9 cellular contexts compared by ENCODE assay signal in genomic region chr19:17473041-17473440, GRCh38. TPM values are rescaled to one million over a fixed set of nuclear protein-coding genes. Genes with fewer than 3 reads are reported as not detected.
DNase-seq lines count a peak whose midpoint lies in the region; ATAC-seq and TF ChIP-seq lines count a peak whose summit lies in the region.
"Had no signal": no experiment of that assay in that cellular context is flagged by ENCODE, and none has a peak within 500 bp of the region (broad histone marks: within the 10 kb centered on the region; RNA-seq: fewer than 3 reads in every experiment).

No MANE protein-coding gene starts in this region.

- peak overlapping the region; percentile 40 for H3K4me2 ChIP-seq in HCT116 (ENCODE audit: low read length)

- peak; percentile 35 for DNase-seq in HCT116 (ENCODE audit: low read depth, low spot score)
- DNase-seq in SKM-1 treated with dmso at 0.1 percent for 144 hours (lab: John Stamatoyannopoulos, UW; ENCODE audit: unreplicated experiment): peak; percentile 53
- DNase-seq in iris pigment epithelial cell (ENCODE audit: low read depth): peak; percentile 90
- no peak for DNase-seq in NCI-H2227 (lab: John Stamatoyannopoulos, UW; ENCODE audit: unreplicated experiment)
- DNase-seq: activated CD8-positive, alpha-beta memory T cell treated with anti-CD3 and anti-CD28 coated beads, Interleukin-2, amount 50 U/mL, for 4 hours; kidney; NCI-H1105 had no signal

- no peak for TF ChIP-seq POLR2A in HCT116 (IDR thresholded peaks at IDR 0.05; ENCODE audit: borderline replicate concordance, extremely low read depth, insufficient read depth, insufficient read length)

- H3K27ac ChIP-seq in HCT116 (ENCODE audit: low read depth, low read length): peak overlapping the region; percentile 47

- no peaks in the 10 kb centered on the region for H3K27me3 ChIP-seq in HCT116 (ENCODE audit: insufficient read depth, low read length)

- ATAC-seq in HCT116 (no peak), GM21367 (IDR thresholded peaks at IDR 0.05; ENCODE audit: unreplicated experiment) (no peak), HG03045 (IDR thresholded peaks at IDR 0.05; ENCODE audit: unreplicated experiment) (no peak)

- H3K79me2 ChIP-seq in HCT116 (ENCODE audit: insufficient read depth, low read length): peaks cover 10% of the 10 kb centered on the region; the same call in 1 of the 2 replicates

- no peaks in the 10 kb centered on the region for H3K9me3 ChIP-seq in HCT116 (ENCODE audit: control insufficient read depth in 1 of 2, insufficient read depth in 1 of 2, low read depth in 1 of 2, low read length in 2 of 2)

- no peaks in the 10 kb centered on the region for H3K9me2 ChIP-seq in HCT116 (ENCODE audit: insufficient read depth)

- no peaks in the 10 kb centered on the region for H3K36me3 ChIP-seq in HCT116 (ENCODE audit: control insufficient read depth in 1 of 2, insufficient read depth in 2 of 2, low read length in 2 of 2)

- peaks cover 61 to 84% of the 10 kb centered on the region in 2 experiments for H3K4me1 ChIP-seq in HCT116 (ENCODE audit: control insufficient read depth in 1 of 2, insufficient read depth in 2 of 2, low read length in 2 of 2)

- H3K4me3 ChIP-seq in HCT116 (replicated peaks in 1 of 2; ENCODE audit: low read depth in 1 of 2, low read length in 2 of 2): no peak overlapping the region

- peak overlapping the region; percentile 12; the same call in 1 of the 2 replicates for H3K9ac ChIP-seq in HCT116 (ENCODE audit: low read length)

- no peak overlapping the region for H2AFZ ChIP-seq in HCT116 (ENCODE audit: low read depth, low read length, poor library complexity, severe bottlenecking)

- no peak for TF ChIP-seq RAD21 in HCT116 (IDR thresholded peaks at IDR 0.05; ENCODE audit: low read depth)

- CTCF ChIA-PET in HCT116 (lab: Charles Lee): interaction anchor here (1.1 kb wide), 1 partner anchor 87 kb away, joined by 3 read pairs; no protein-coding TSS in a partner anchor

- no peaks in the 10 kb centered on the region for H4K20me1 ChIP-seq in HCT116 (ENCODE audit: insufficient read depth)

- no TSS peak for BruUV-seq in HCT116 (replicated peaks; lab: Mats Ljungman, UMichigan)

- TF ChIP-seq CTCF in HCT116 (IDR thresholded peaks at IDR 0.05 in 2 of 3, conservative IDR thresholded peaks at IDR 0.05 in 1 of 3; ENCODE audit: borderline replicate concordance in 1 of 3, insufficient read depth in 1 of 3, low read depth in 2 of 3, low read length in 2 of 3): no peak

- RAD21 ChIA-PET in HCT116 (lab: Charles Lee; ENCODE audit: low non-redundant PET in 1 of 2, low total read pairs in 2 of 2, uncharacterized antibody in 2 of 2, unreplicated experiment in 2 of 2): no interaction called here

- POLR2A ChIA-PET in HCT116 (lab: Charles Lee): no interaction called here

- intact Hi-C loops in HCT116 (cut with micrococcal nuclease): no loop called here

TF ChIP-seq in HCT116, 20 proteins besides CTCF, POLR2A, EP300 and RAD21:
- no peak for TF ChIP-seq EGR1 (IDR thresholded peaks at IDR 0.05; ENCODE audit: low read depth)
- peak; percentile 31; the same call in 1 of the 2 replicates for TF ChIP-seq CBX3 (IDR thresholded peaks at IDR 0.05; ENCODE audit: low read depth)
TF ChIP-seq in HCT116: peak in this region for 1.

RNA-seq across cellular contexts. Expression of gene SLC27A1, which starts 2.7 kb away (rescaled TPM):
- total RNA-seq in HCT116 (2021; ENCODE audit: unreplicated experiment): 22.5 TPM
- 24.3 and 24.5 TPM in 2 replicates for polyA plus RNA-seq in HCT116 (2012)

RNA-seq across cellular contexts. Expression of gene NXNL1, which starts 12.3 kb away (rescaled TPM):
- not detected for total RNA-seq in HCT116 (2021; ENCODE audit: unreplicated experiment)
- polyA plus RNA-seq in HCT116 (2012): not detected in 2 replicates
- total RNA-seq: kidney had no signal

RNA-seq across cellular contexts. Expression of gene TMEM221, which starts 24.6 kb away (rescaled TPM):
- 3.4 TPM for total RNA-seq in HCT116 (2021; ENCODE audit: unreplicated experiment)
- polyA plus RNA-seq in HCT116 (2012): 3.6 and 3.7 TPM in 2 replicates

RNA-seq across cellular contexts. Expression of gene PGLS, which starts 38.4 kb away (rescaled TPM):
- 68.5 TPM for total RNA-seq in HCT116 (2021; ENCODE audit: unreplicated experiment)
- polyA plus RNA-seq in HCT116 (2012): 43.1 and 53.5 TPM in 2 replicates

RNA-seq across cellular contexts. Expression of gene MVB12A, which starts 53.2 kb away (rescaled TPM):
- 91.7 TPM for total RNA-seq in HCT116 (2021; ENCODE audit: unreplicated experiment)
- polyA plus RNA-seq in HCT116 (2012): 86.6 and 101 TPM in 2 replicates
